ENCODE assay signal across 1 cellular context in the genomic region with DNA sequence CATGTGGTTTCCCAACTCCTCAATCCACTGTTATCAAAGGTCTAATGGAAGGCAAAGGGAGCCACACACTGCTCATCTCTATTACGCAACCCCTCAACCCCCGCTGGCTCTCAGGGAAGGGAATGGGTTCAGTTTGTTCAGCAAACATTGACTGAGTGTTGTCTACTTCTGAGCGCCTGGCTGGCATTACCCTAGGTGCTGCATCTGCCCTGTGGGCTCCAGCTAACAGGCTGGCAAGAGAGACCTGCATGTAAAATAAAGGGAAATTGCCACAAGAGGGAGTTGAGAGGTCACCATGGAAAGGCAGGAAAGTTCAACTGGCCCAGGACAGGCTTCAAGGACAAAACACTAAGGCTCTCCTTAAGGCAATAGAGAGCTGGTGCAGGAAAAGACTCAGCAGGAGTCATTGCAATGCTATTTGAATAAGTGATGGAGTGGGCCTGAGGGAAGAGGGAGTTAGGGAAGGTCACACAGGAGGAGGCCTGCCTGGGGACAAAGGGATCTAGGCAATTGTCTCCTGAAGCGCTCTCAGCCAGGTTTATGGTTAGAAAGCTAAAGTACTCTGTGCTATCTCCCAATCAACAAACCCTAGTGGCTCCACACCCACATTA.
TF ChIP-seq lines count a peak whose summit lies in the region.

No MANE protein-coding gene starts in this region.

TF ChIP-seq in HepG2, 621 proteins besides CTCF, POLR2A, EP300 and RAD21 (continued from another document):
- TF ChIP-seq, protein P1, sequence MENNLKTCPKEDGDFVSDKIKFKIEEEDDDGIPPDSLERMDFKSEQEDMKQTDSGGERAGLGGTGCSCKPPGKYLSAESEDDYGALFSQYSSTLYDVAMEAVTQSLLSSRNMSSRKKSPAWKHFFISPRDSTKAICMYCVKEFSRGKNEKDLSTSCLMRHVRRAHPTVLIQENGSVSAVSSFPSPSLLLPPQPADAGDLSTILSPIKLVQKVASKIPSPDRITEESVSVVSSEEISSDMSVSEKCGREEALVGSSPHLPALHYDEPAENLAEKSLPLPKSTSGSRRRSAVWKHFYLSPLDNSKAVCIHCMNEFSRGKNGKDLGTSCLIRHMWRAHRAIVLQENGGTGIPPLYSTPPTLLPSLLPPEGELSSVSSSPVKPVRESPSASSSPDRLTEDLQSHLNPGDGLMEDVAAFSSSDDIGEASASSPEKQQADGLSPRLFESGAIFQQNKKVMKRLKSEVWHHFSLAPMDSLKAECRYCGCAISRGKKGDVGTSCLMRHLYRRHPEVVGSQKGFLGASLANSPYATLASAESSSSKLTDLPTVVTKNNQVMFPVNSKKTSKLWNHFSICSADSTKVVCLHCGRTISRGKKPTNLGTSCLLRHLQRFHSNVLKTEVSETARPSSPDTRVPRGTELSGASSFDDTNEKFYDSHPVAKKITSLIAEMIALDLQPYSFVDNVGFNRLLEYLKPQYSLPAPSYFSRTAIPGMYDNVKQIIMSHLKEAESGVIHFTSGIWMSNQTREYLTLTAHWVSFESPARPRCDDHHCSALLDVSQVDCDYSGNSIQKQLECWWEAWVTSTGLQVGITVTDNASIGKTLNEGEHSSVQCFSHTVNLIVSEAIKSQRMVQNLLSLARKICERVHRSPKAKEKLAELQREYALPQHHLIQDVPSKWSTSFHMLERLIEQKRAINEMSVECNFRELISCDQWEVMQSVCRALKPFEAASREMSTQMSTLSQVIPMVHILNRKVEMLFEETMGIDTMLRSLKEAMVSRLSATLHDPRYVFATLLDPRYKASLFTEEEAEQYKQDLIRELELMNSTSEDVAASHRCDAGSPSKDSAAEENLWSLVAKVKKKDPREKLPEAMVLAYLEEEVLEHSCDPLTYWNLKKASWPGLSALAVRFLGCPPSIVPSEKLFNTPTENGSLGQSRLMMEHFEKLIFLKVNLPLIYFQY (CRISPR knock-in tag; IDR thresholded peaks at IDR 0.05; ENCODE audit: borderline replicate concordance), result no peak
- TF ChIP-seq ZNF24 (IDR thresholded peaks at IDR 0.05), result no peak
- peak; percentile 23; the same call in 1 of the 2 replicates for TF ChIP-seq ATF7 (IDR thresholded peaks at IDR 0.05)
- TF ChIP-seq ATF7 (CRISPR knock-in tag; IDR thresholded peaks at IDR 0.05), result 0 out of 2 replicates have a peak, but pooled peaks have one; percentile 29
- no peak for TF ChIP-seq HCFC1 (IDR thresholded peaks at IDR 0.05; ENCODE audit: low read depth, low read length)
- TF ChIP-seq ZNF589 (CRISPR knock-in tag; conservative IDR thresholded peaks at IDR 0.05), result no peak
- no peak; the same call in 1 of the 2 replicates for TF ChIP-seq GATAD1 (CRISPR knock-in tag; IDR thresholded peaks at IDR 0.05)
